ENCODE assay signal across 13 cellular contexts in genomic region chr18:55076643-55077218, GRCh38.
DNase-seq lines count a peak whose midpoint lies in the region; ATAC-seq and TF ChIP-seq lines count a peak whose summit lies in the region.
"Had no signal": no experiment of that assay in that cellular context is flagged by ENCODE, and none has a peak within 500 bp of the region (broad histone marks: within the 10 kb centered on the region; RNA-seq: fewer than 3 reads in every experiment).

No MANE protein-coding gene starts in this region.

- H3K4me3 ChIP-seq in astrocyte of the spinal cord (ENCODE audit: low read depth, low read length) = no peak overlapping the region
- H3K4me3 ChIP-seq: BLaER1, HAP-1 had no signal

- no peak for TF ChIP-seq CTCF in astrocyte of the spinal cord (IDR thresholded peaks at IDR 0.05; ENCODE audit: low read depth, low read length)

- in situ Hi-C loops in astrocyte of the spinal cord (cut with HindIII; ENCODE audit: low sequenced_read_pairs) = no loop called here

- peak; percentile 50 for DNase-seq in AG20443 (ENCODE audit: low spot score)
- DNase-seq in NCI-H226 = peak; percentile 5
- peak; percentile 47 for DNase-seq in astrocyte of the spinal cord (ENCODE audit: low read depth, low spot score)
- DNase-seq in islet precursor cell = peak; percentile 53
- no peak for DNase-seq in stimulated activated CD4-positive, alpha-beta T cell treated with anti-CD3 and anti-CD28 coated beads, Interleukin-15, amount 100 ng/mL, for 24 hours
- DNase-seq in DMS 273 treated with DMSO at 0.1 percent for 48 hours (lab: John Stamatoyannopoulos, UW) = no peak
- DNase-seq: AML-193; CD8-positive, alpha-beta memory T cell; DMS79 had no signal

- ATAC-seq in HG03460 (IDR thresholded peaks at IDR 0.05; ENCODE audit: unreplicated experiment) = no peak
- no peak for ATAC-seq in GM21360 (IDR thresholded peaks at IDR 0.05; ENCODE audit: unreplicated experiment)

Comparison
In these comparisons a context has a peak if more than half of its experiments do, and no peak if none do; other contexts are left out.
1. DNase-seq: peak in AG20443 (single experiment), NCI-H226 (single experiment), astrocyte of the spinal cord (single experiment) and islet precursor cell (single experiment); none in stimulated activated CD4-positive, alpha-beta T cell treated with anti-CD3 and anti-CD28 coated beads, Interleukin-15, amount 100 ng/mL, for 24 hours (single experiment) and DMS 273 treated with DMSO at 0.1 percent for 48 hours (single experiment).